30 cellular contexts compared by ENCODE assay signal in the genomic region with DNA sequence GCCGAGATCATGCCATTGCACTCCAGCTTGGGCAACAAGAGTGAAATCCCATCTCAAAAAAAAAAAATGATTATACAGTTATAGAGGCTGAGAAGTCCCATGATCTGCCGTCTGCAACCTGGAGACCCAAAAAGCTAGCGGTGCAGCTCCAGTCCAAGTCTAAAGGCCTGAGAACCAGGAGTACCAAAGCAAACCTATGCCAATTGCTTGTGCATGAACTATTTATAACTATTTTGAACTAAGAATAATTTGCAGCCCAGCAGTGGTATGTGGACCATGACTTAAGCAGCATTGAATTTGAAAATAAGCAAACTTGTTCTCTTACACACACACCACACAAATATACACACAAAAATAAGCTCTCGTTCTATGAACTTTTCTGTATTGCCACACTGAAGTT. TPM values are rescaled to one million over a fixed set of nuclear protein-coding genes. Genes with fewer than 3 reads are reported as not detected.
"Had no signal": no experiment of that assay in that cellular context is flagged by ENCODE, and none has a peak within 500 bp of the region (broad histone marks: within the 10 kb centered on the region; RNA-seq: fewer than 3 reads in every experiment).

No MANE protein-coding gene starts in this region.

- H3K4me2 ChIP-seq: hepatocyte, neural progenitor cell had no signal

- H3K4me3 ChIP-seq: heart right ventricle, hepatocyte, lower lobe of right lung, neural progenitor cell, ovary, right atrium auricular region, spleen, tibial nerve, uterus had no signal

- H3K9ac ChIP-seq: neural progenitor cell had no signal

- H3K79me2 ChIP-seq: hepatocyte had no signal

- H3K36me3 ChIP-seq: heart right ventricle, lower lobe of right lung, neural progenitor cell, neutrophil, ovary, right atrium auricular region, spleen, tibial nerve, uterus had no signal

- H3K9me3 ChIP-seq: heart right ventricle, lower lobe of right lung, neutrophil, ovary, right atrium auricular region, spleen, tibial nerve, uterus had no signal

- H2AFZ ChIP-seq: hepatocyte, neural progenitor cell had no signal

- ATAC-seq: left cardiac atrium; left lobe of liver; lower lobe of right lung; natural killer cell; sciatic nerve; stimulated activated effector memory CD8-positive, alpha-beta T cell treated with anti-CD3 and anti-CD28 coated beads, Interleukin-12 subunit alpha, Interleukin-12 subunit beta, amount 100 ng/mL, for 72 hours; stimulated activated naive CD8-positive, alpha-beta T cell treated with anti-CD3 and anti-CD28 coated beads, Interleukin-15, amount 100 ng/mL, for 72 hours had no signal

- H3K4me1 ChIP-seq: heart right ventricle, lower lobe of right lung, neural progenitor cell, right atrium auricular region, spleen, tibial nerve, uterus had no signal

- H3K27me3 ChIP-seq: hepatocyte, neural progenitor cell, neutrophil, right atrium auricular region, spleen, tibial nerve had no signal

- H3K27ac ChIP-seq: hepatocyte, lower lobe of right lung, neural progenitor cell, neutrophil, ovary, right atrium auricular region, spleen, tibial nerve, uterus had no signal

- DNase-seq: heart right ventricle; kidney glomerular epithelial cell; left cardiac atrium; lower lobe of right lung; mammary epithelial cell; mesenchymal stem cell; naive B cell; natural killer cell; nephron progenitor cell; occipital lobe; ovary; small intestine; spleen; stimulated activated CD4-positive, alpha-beta T cell treated with anti-CD3 and anti-CD28 coated beads, Interleukin-4, amount 100 ng/mL, for 24 hours; stimulated activated naive CD4-positive, alpha-beta T cell; stimulated activated naive CD8-positive, alpha-beta T cell treated with anti-CD3 and anti-CD28 coated beads, Interleukin-15, amount 100 ng/mL, for 72 hours; substantia nigra; uterus had no signal

RNA-seq across cellular contexts. Expression of a gene that starts 51.8 kb away (rescaled TPM):
- total RNA-seq: mammary epithelial cell, progenitor cell of endocrine pancreas, pulmonary artery endothelial cell, renal cortical epithelial cell had no signal
- polyA plus RNA-seq: hepatocyte, keratinocyte, mammary epithelial cell had no signal
